1 cellular context compared by ENCODE assay signal in the genomic region with DNA sequence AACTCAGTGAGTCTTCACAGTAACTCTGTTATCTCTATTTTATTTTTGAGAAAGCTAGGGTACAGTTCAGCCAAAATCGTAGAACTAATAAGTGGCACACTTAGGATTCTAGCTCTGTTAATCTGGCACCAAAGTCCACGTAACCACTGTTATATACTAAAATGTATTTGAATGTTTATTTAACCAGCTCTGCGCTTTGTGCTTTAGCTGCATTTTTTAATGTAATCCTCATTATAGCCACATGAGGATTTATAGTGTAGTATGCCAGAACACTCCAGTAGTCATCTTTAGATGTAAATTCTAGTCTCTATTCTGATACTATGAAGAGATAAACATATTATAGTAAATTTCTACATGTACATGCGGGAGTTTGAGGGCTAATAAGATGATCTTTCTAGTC.
TF ChIP-seq lines count a peak whose summit lies in the region.

No MANE protein-coding gene starts in this region.

TF ChIP-seq in IMR-90, 13 proteins besides CTCF, POLR2A, EP300 and RAD21 (continued from another document):
- TF ChIP-seq MAFK (IDR thresholded peaks at IDR 0.05; ENCODE audit: low read depth, low read length) = 0 out of 2 replicates have a peak, but pooled peaks have one; percentile 22
- TF ChIP-seq, protein P1, sequence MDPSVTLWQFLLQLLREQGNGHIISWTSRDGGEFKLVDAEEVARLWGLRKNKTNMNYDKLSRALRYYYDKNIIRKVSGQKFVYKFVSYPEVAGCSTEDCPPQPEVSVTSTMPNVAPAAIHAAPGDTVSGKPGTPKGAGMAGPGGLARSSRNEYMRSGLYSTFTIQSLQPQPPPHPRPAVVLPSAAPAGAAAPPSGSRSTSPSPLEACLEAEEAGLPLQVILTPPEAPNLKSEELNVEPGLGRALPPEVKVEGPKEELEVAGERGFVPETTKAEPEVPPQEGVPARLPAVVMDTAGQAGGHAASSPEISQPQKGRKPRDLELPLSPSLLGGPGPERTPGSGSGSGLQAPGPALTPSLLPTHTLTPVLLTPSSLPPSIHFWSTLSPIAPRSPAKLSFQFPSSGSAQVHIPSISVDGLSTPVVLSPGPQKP (IDR thresholded peaks at IDR 0.05; ENCODE audit: borderline replicate concordance, low read depth, low read length) = no peak
